In the genomic region with DNA sequence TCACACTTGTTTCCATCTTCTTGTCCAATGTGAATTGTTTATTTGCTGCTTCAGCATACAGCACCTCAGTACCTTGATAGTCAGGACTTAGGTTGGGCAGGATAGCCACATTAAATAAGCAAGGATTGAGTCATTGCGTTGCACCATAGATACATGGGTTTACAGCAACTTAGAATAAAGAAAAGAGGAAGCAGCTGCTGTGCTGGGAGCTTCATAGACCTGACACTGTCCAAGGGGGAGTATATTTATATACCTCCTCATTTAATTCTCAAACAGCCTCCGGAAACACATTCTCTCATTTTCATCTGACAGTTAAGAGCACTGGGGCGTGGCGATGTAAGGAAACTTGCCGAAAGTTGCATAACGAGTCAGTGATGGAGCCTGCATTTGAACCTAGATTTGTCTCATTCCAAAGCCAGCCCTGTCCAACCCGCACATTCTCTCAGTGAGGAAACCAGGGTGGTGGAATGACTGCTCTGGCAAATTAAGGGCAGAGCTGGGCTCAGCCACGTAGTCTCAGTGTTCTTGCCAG, we compare ENCODE assay signal across 9 cellular contexts. TPM values are rescaled to one million over a fixed set of nuclear protein-coding genes. Genes with fewer than 3 reads are reported as not detected.
DNase-seq lines count a peak whose midpoint lies in the region; ATAC-seq and TF ChIP-seq lines count a peak whose summit lies in the region.
"Had no signal": no experiment of that assay in that cellular context is flagged by ENCODE, and none has a peak within 500 bp of the region (broad histone marks: within the 10 kb centered on the region; RNA-seq: fewer than 3 reads in every experiment).

No MANE protein-coding gene starts in this region.

- no peaks in the 10 kb centered on the region for H3K9me3 Mint-ChIP-seq in activated CD4-positive, alpha-beta memory T cell treated with anti-CD3 and anti-CD28 coated beads, Interleukin-2, amount 10 ng/mL, durations not matched to agents 7 days and 5 days

- H3K27me3 Mint-ChIP-seq in activated CD4-positive, alpha-beta memory T cell treated with anti-CD3 and anti-CD28 coated beads, Interleukin-2, amount 10 ng/mL, durations not matched to agents 7 days and 5 days = no peaks in the 10 kb centered on the region

- peak; percentile 69 for DNase-seq in GM10248 (ENCODE audit: extremely low spot score)
- peak; percentile 99 for DNase-seq in KBM-7
- DNase-seq in activated CD4-positive, alpha-beta memory T cell treated with anti-CD3 and anti-CD28 coated beads, Interleukin-2, amount 10 ng/mL, durations not matched to agents 7 days and 5 days = peak; percentile 48
- peak; percentile 81 for DNase-seq in mesenchymal stem cell
- DNase-seq in NCI-H146 (lab: John Stamatoyannopoulos, UW) = no peak
- no peak for DNase-seq in NCI-H1105 (lab: John Stamatoyannopoulos, UW)
- no peak for DNase-seq in NCI-H345 (lab: John Stamatoyannopoulos, UW)

- peaks cover 6% of the 10 kb centered on the region for H3K4me1 ChIP-seq in mesenchymal stem cell (ENCODE audit: control insufficient read depth, insufficient read depth, low read depth, low read length)

- no peak overlapping the region for H3K18ac ChIP-seq in mesenchymal stem cell (ENCODE audit: low read depth in 1 of 2, low read length in 2 of 2)

- no peak overlapping the region for H4K8ac ChIP-seq in mesenchymal stem cell (ENCODE audit: low read length)

- no peaks in the 10 kb centered on the region for H3K27me3 ChIP-seq in mesenchymal stem cell (ENCODE audit: control insufficient read depth in 1 of 2, insufficient read depth in 1 of 2, low read length in 2 of 2)

- H4K91ac ChIP-seq in mesenchymal stem cell (ENCODE audit: low read length) = no peak overlapping the region

- in situ Hi-C loops in KBM-7 (cut with MboI; ENCODE audit: low pct_unique_long_range_greater_than_20kb, low sequenced_read_pairs) = no loop called here

- H3K27ac ChIP-seq in mesenchymal stem cell (ENCODE audit: low read length, poor library complexity, severe bottlenecking) = peak overlapping the region; percentile 8

- peaks cover 52% of the 10 kb centered on the region for H3K4me1 Mint-ChIP-seq in activated CD4-positive, alpha-beta memory T cell treated with anti-CD3 and anti-CD28 coated beads, Interleukin-2, amount 10 ng/mL, durations not matched to agents 7 days and 5 days

- peaks cover 0 to 3% of the 10 kb centered on the region in 2 experiments for H3K36me3 ChIP-seq in mesenchymal stem cell (ENCODE audit: control insufficient read depth in 1 of 2, insufficient read depth in 2 of 2, low read depth in 1 of 2, low read length in 2 of 2)

- peak; percentile 90 for ATAC-seq in GM21526 (IDR thresholded peaks at IDR 0.05; ENCODE audit: low FRiP score, unreplicated experiment)
- ATAC-seq: K562 had no signal

- no peak overlapping the region for H2BK5ac ChIP-seq in mesenchymal stem cell (ENCODE audit: low read depth, low read length, poor library complexity, severe bottlenecking)

- H3K79me1 ChIP-seq in mesenchymal stem cell (replicated peaks; ENCODE audit: low read length, poor library complexity, severe bottlenecking) = peaks cover 4% of the 10 kb centered on the region

- no peak overlapping the region for H3K23ac ChIP-seq in mesenchymal stem cell (ENCODE audit: low read length in 2 of 2)

- no peak overlapping the region for H3K4me2 ChIP-seq in mesenchymal stem cell (ENCODE audit: low read length, poor library complexity, severe bottlenecking)

- POLR2A ChIA-PET in GM10248 (lab: Yijun Ruan, JAX) = interaction anchor here (1.2 kb wide), 1 partner anchor 364 kb away, joined by 5 read pairs; a partner anchor contains a TSS
- POLR2A ChIA-PET in activated CD4-positive, alpha-beta memory T cell treated with anti-CD3 and anti-CD28 coated beads, Interleukin-2, amount 10 ng/mL, durations not matched to agents 7 days and 5 days (lab: Charles Lee) = interaction anchor here (0.8 to 3.4 kb wide), 13 partner anchors 22 to 372 kb away, joined by 3 to 25 read pairs (median 10); a partner anchor contains a TSS

- H2AFZ ChIP-seq in mesenchymal stem cell (ENCODE audit: low read depth, low read length) = no peak overlapping the region

- H2BK12ac ChIP-seq in mesenchymal stem cell (ENCODE audit: low read length in 2 of 2) = no peak overlapping the region

- no peak overlapping the region for H3K4ac ChIP-seq in mesenchymal stem cell (ENCODE audit: low read depth in 1 of 2, low read length in 2 of 2)

- TF ChIP-seq CTCF in GM10248 (IDR thresholded peaks at IDR 0.05; ENCODE audit: control extremely low read depth, extremely low read depth, low read depth, missing control alignments) = no peak

- no peak overlapping the region for H3K4me3 ChIP-seq in mesenchymal stem cell (ENCODE audit: insufficient read depth in 1 of 2, low read depth in 1 of 2, low read length in 2 of 2)
- H3K4me3 ChIP-seq: K562 had no signal

- H3K27ac Mint-ChIP-seq in activated CD4-positive, alpha-beta memory T cell treated with anti-CD3 and anti-CD28 coated beads, Interleukin-2, amount 10 ng/mL, durations not matched to agents 7 days and 5 days = peak overlapping the region; percentile 92

- CTCF ChIA-PET in GM10248 (lab: Yijun Ruan, JAX) = interaction anchor here (0.8 to 4.2 kb wide), 13 partner anchors 9 to 83 kb away, joined by 3 to 20 read pairs (median 5); a partner anchor contains a TSS
- CTCF ChIA-PET in activated CD4-positive, alpha-beta memory T cell treated with anti-CD3 and anti-CD28 coated beads, Interleukin-2, amount 10 ng/mL, durations not matched to agents 7 days and 5 days (lab: Charles Lee) = interaction anchor here (0.9 to 4.4 kb wide), 4 partner anchors 26 to 58 kb away, joined by 3 to 32 read pairs (median 10); a partner anchor contains a TSS

- no peak overlapping the region for H3K14ac ChIP-seq in mesenchymal stem cell (ENCODE audit: low read length in 2 of 2)

- H2AK5ac ChIP-seq in mesenchymal stem cell (ENCODE audit: low read length, severe bottlenecking) = peak overlapping the region; percentile 38

- no peak overlapping the region for H2BK15ac ChIP-seq in mesenchymal stem cell (ENCODE audit: low read depth, poor library complexity, severe bottlenecking)

- H3K36me3 Mint-ChIP-seq in activated CD4-positive, alpha-beta memory T cell treated with anti-CD3 and anti-CD28 coated beads, Interleukin-2, amount 10 ng/mL, durations not matched to agents 7 days and 5 days (ENCODE audit: low read depth) = peaks cover 3% of the 10 kb centered on the region

- H3K9ac ChIP-seq in mesenchymal stem cell (ENCODE audit: low read length) = no peak overlapping the region

- peak overlapping the region; percentile 46 for H3K4me3 Mint-ChIP-seq in activated CD4-positive, alpha-beta memory T cell treated with anti-CD3 and anti-CD28 coated beads, Interleukin-2, amount 10 ng/mL, durations not matched to agents 7 days and 5 days

- H2BK120ac ChIP-seq in mesenchymal stem cell (ENCODE audit: low read depth, low read length) = no peak overlapping the region

- 98% methylated on average over 8 of the region's 8 CpGs for WGBS in mesenchymal stem cell

- H3K9me3 ChIP-seq in mesenchymal stem cell (ENCODE audit: control insufficient read depth, low read length) = no peaks in the 10 kb centered on the region

RNA-seq across cellular contexts. Expression of a gene that starts 42.2 kb away (rescaled TPM):
- total RNA-seq in activated CD4-positive, alpha-beta memory T cell treated with anti-CD3 and anti-CD28 coated beads, Interleukin-2, amount 10 ng/mL, durations not matched to agents 7 days and 5 days = 10 to 100 TPM; 18.4 to 20.9 TPM
- polyA plus RNA-seq in mesenchymal stem cell (2013, experiment 1 of 2) = 23.3 TPM
- polyA plus RNA-seq in mesenchymal stem cell (2013, experiment 2 of 2) = 25.0 TPM

Comparison
In these comparisons a context has a peak if more than half of its experiments do, and no peak if none do; other contexts are left out.
1. DNase-seq: peak in GM10248 (single experiment), KBM-7 (single experiment), activated CD4-positive, alpha-beta memory T cell treated with anti-CD3 and anti-CD28 coated beads, Interleukin-2, amount 10 ng/mL, durations not matched to agents 7 days and 5 days (single experiment) and mesenchymal stem cell (single experiment); none in NCI-H146 (single experiment), NCI-H1105 (single experiment) and NCI-H345 (single experiment).